8 cellular contexts compared by ENCODE assay signal in the genomic region with DNA sequence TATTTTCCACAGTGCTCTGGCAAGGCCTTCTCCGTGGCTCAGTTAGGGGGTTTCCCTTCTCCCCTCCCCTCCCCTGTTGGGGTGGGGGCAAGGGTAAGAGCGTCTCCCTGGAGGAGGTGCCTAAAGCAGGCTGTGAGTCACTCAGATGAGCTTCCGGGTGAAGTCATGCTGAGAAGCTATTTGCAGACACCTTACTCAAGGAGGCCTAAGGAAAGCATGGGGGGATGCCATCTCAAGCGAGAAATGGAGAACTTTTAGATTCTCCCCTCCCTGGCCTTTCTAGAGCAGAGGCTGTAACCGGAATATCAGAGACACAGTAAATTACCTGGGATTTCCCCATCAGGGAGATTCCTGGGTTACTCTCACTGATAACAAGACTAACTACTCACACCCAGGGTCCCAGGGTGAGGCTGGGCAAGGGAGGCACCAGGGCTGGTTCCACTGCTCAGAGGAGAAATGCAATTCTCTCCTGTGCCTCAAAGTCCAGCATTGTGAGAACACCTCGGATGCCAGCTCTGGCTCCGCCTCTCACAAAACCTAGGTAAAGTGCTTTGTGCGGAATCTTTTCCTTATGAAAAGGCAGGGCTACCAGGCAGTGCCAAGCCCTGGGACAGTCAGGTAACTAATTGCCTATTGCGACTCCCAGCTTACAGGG.
DNase-seq lines count a peak whose midpoint lies in the region; ATAC-seq, FAIRE-seq and TF ChIP-seq lines count a peak whose summit lies in the region.

No MANE protein-coding gene starts in this region.

- 11 to 50% (median 21%) methylated on average over 9 of the region's 9 CpGs for WGBS in small intestine, 3 donors
- 80 to 89% methylated on average over 8 to 9 of the region's 9 CpGs for WGBS in tibial nerve, 2 donors

- peak overlapping the region; percentile 22 to 26 for H3K4me3 Mint-ChIP-seq in effector memory CD8-positive, alpha-beta T cell

- no peak for FAIRE-seq in small intestine (lab: Jason Lieb, UNC)

- H3K27me3 ChIP-seq in small intestine (ENCODE audit: control insufficient read depth in 2 of 2, insufficient read depth in 2 of 2, low read length in 2 of 2) (no peaks in the 10 kb centered on the region), tibial nerve (no peaks in the 10 kb centered on the region)

- no peak for TF ChIP-seq POLR2A in tibial nerve (IDR thresholded peaks at IDR 0.05)

- H3K9me3 Mint-ChIP-seq in effector memory CD8-positive, alpha-beta T cell = no peaks in the 10 kb centered on the region

- peak overlapping the region; percentile 64 to 80 for H3K27ac Mint-ChIP-seq in effector memory CD8-positive, alpha-beta T cell

- no peak for TF ChIP-seq CTCF in tibial nerve (IDR thresholded peaks at IDR 0.05)

- peaks cover 17 to 20% of the 10 kb centered on the region in 2 donors for H3K27me3 Mint-ChIP-seq in effector memory CD8-positive, alpha-beta T cell

- no peak for TF ChIP-seq EP300 in tibial nerve (IDR thresholded peaks at IDR 0.05)

- no peaks in the 10 kb centered on the region for H3K36me3 Mint-ChIP-seq in effector memory CD8-positive, alpha-beta T cell (ENCODE audit: insufficient read depth)

- ATAC-seq in GM21786 (IDR thresholded peaks at IDR 0.05; ENCODE audit: unreplicated experiment) = peak; percentile 84
- peak; percentile 92 for ATAC-seq in effector memory CD8-positive, alpha-beta T cell (replicated peaks)

- H3K4me3 ChIP-seq in small intestine (ENCODE audit: low read depth in 1 of 2, low read length in 2 of 2) (no peak overlapping the region), tibial nerve (no peak overlapping the region)

- H3K9me3 ChIP-seq in small intestine (ENCODE audit: control insufficient read depth, low read depth) (no peaks in the 10 kb centered on the region), tibial nerve (no peaks in the 10 kb centered on the region)

- no peaks in the 10 kb centered on the region for H3K36me3 ChIP-seq in small intestine (ENCODE audit: control insufficient read depth in 2 of 2, insufficient read depth in 2 of 2, low read length in 2 of 2)
- H3K36me3 ChIP-seq in tibial nerve = no peaks in the 10 kb centered on the region

- H3K4me1 Mint-ChIP-seq in effector memory CD8-positive, alpha-beta T cell (ENCODE audit: low read depth in 2 of 2) = peaks cover 14 to 15% of the 10 kb centered on the region in 2 donors

- DNase-seq in EH (ENCODE audit: low read depth) (peak; percentile 55), KG1 (lab: John Stamatoyannopoulos, UW) (peak; percentile 28), small intestine (peak; percentile 98), tibial nerve (ENCODE audit: low spot score in 2 of 2) (no peak), NCI-H2107 (lab: John Stamatoyannopoulos, UW) (no peak)
- peak; percentile 80 to 85 for DNase-seq in activated CD4-positive, alpha-beta T cell treated with anti-CD3 and anti-CD28 coated beads for 4 hours
- peak; percentile 54 to 63 (median 61) for DNase-seq in effector memory CD8-positive, alpha-beta T cell

- peak overlapping the region; percentile 76 to 86 for H3K27ac ChIP-seq in small intestine (ENCODE audit: low read depth in 1 of 2, low read length in 1 of 2)
- H3K27ac ChIP-seq in tibial nerve = peak overlapping the region in 1 of 4 donors; percentile 34

- peaks cover 5 to 6% of the 10 kb centered on the region in 2 donors for H3K4me1 ChIP-seq in small intestine (ENCODE audit: control insufficient read depth in 2 of 2, insufficient read depth in 1 of 2, low read depth in 1 of 2, low read length in 1 of 2)
- H3K4me1 ChIP-seq in tibial nerve = peaks cover 0 to 11% (median 0%) of the 10 kb centered on the region in 4 donors

Comparison
In these comparisons a context has a peak if more than half of its experiments do, and no peak if none do; other contexts are left out.
1. DNase-seq: peak in EH (single experiment), KG1 (single experiment), activated CD4-positive, alpha-beta T cell treated with anti-CD3 and anti-CD28 coated beads for 4 hours (2 of 2), effector memory CD8-positive, alpha-beta T cell (3 of 3) and small intestine (single experiment); none in tibial nerve (0 of 2) and NCI-H2107 (single experiment).